Comparison of ENCODE assay signal across 8 cellular contexts in genomic region chr4:39353478-39354177, GRCh38. TPM values are rescaled to one million over a fixed set of nuclear protein-coding genes. Genes with fewer than 3 reads are reported as not detected.
DNase-seq lines count a peak whose midpoint lies in the region; ATAC-seq and TF ChIP-seq lines count a peak whose summit lies in the region.

No MANE protein-coding gene starts in this region.

- in situ Hi-C loops in mammary epithelial cell (cut with MboI; ENCODE audit: low sequenced_read_pairs in 2 of 2) = no loop called here

- no peaks in the 10 kb centered on the region for H4K20me1 ChIP-seq in mammary epithelial cell (ENCODE audit: insufficient read depth, low read length)

- H3K4me2 ChIP-seq in mammary epithelial cell (ENCODE audit: insufficient read depth, low read depth, low read length) = peak overlapping the region; percentile 77

- H3K9me3 ChIP-seq in mammary epithelial cell (replicated peaks; ENCODE audit: insufficient read depth, low read length) = no peaks in the 10 kb centered on the region
- H3K9me3 ChIP-seq in left lung = no peaks in the 10 kb centered on the region
- H3K9me3 ChIP-seq in thoracic aorta = no peaks in the 10 kb centered on the region

- peaks cover 93% of the 10 kb centered on the region for H3K79me2 ChIP-seq in mammary epithelial cell (ENCODE audit: insufficient read depth, low read length)

- H3K4me1 ChIP-seq in mammary epithelial cell (ENCODE audit: insufficient read depth, low read length) = peaks cover 18% of the 10 kb centered on the region
- H3K4me1 ChIP-seq in left lung = peaks cover 5 to 30% of the 10 kb centered on the region in 2 donors
- H3K4me1 ChIP-seq in thoracic aorta (ENCODE audit: control insufficient read depth in 1 of 2, low read depth in 2 of 2) = peaks cover 13 to 26% of the 10 kb centered on the region in 2 donors

- intact Hi-C loops in mammary epithelial cell (cut with micrococcal nuclease) = loop anchor here (5.0 kb wide), 1 partner anchor 36 kb away; no protein-coding TSS in a partner anchor
- intact Hi-C loops in left lung (cut with DNase I) = no loop called here

- dilution Hi-C loops in mammary epithelial cell (cut with HindIII; ENCODE audit: low sequenced_read_pairs) = no loop called here

- CTCF ChIA-PET in mammary epithelial cell (lab: Charles Lee; ENCODE audit: low non-redundant PET) = no interaction called here

- DNase-seq in activated T-cell treated with anti-CD3 and anti-CD28 coated beads for 4 hours = peak; percentile 16
- no peak for DNase-seq in activated T-cell treated with anti-CD3 and anti-CD28 coated beads, Interleukin-2, amount 50 U/mL, for 48 hours
- peak; percentile 46 for DNase-seq in NCI-H69 (lab: John Stamatoyannopoulos, UW)
- DNase-seq in mammary epithelial cell = peak; percentile 48
- no peak for DNase-seq in left lung
- no peak for DNase-seq in thoracic aorta (ENCODE audit: low spot score)
- DNase-seq in NCI-H1092 (lab: John Stamatoyannopoulos, UW) = no peak

- no peak for TF ChIP-seq CTCF in mammary epithelial cell (conservative IDR thresholded peaks at IDR 0.05 in 1 of 2, IDR thresholded peaks at IDR 0.05 in 1 of 2; ENCODE audit: extremely low read depth in 1 of 2, insufficient read depth in 1 of 2, low read depth in 1 of 2, low read length in 2 of 2)
- no peak for TF ChIP-seq CTCF in left lung (IDR thresholded peaks at IDR 0.05)
- TF ChIP-seq CTCF in thoracic aorta (IDR thresholded peaks at IDR 0.05) = no peak

- H3K36me3 ChIP-seq in mammary epithelial cell (ENCODE audit: insufficient read depth, low read length) (peaks cover 3% of the 10 kb centered on the region), left lung (peaks cover 0 to 15% of the 10 kb centered on the region in 2 donors), thoracic aorta (peaks cover 3% of the 10 kb centered on the region)

- H3K9ac ChIP-seq in mammary epithelial cell (ENCODE audit: insufficient read depth, low read length) = peak overlapping the region; percentile 82

- 37% methylated on average over 5 of the region's 5 CpGs for WGBS in mammary epithelial cell (ENCODE audit: low coverage, missing lambda C conversion rate)

- H3K4me3 ChIP-seq in mammary epithelial cell (replicated peaks in 1 of 3; ENCODE audit: insufficient read depth in 1 of 3, low read depth in 2 of 3, low read length in 3 of 3) (peak overlapping the region; percentile 29 to 52 (median 34)), left lung (peak overlapping the region; percentile 2 to 23), thoracic aorta (peak overlapping the region; percentile 52)

- H3K27me3 ChIP-seq in mammary epithelial cell (ENCODE audit: insufficient read depth, low read length) = no peaks in the 10 kb centered on the region
- H3K27me3 ChIP-seq in left lung = no peaks in the 10 kb centered on the region
- no peaks in the 10 kb centered on the region for H3K27me3 ChIP-seq in thoracic aorta (replicated peaks; ENCODE audit: insufficient read depth)

- BruUV-seq in mammary epithelial cell (replicated peaks; lab: Mats Ljungman, UMichigan) = TSS peak; percentile 83

- H3K27ac ChIP-seq in mammary epithelial cell (ENCODE audit: insufficient read depth, low read depth, low read length) (peak overlapping the region; percentile 93), left lung (peak overlapping the region; percentile 87), thoracic aorta (peak overlapping the region; percentile 22 to 23)

- ATAC-seq in HG02798 (IDR thresholded peaks at IDR 0.05; ENCODE audit: poor library complexity, unreplicated experiment) (peak; percentile 73), left lung (peak; percentile 89), thoracic aorta (ENCODE audit: insufficient number of reproducible peaks, low FRiP score, low read depth) (no peak)

- peak overlapping the region; percentile 61 for H2AFZ ChIP-seq in mammary epithelial cell (ENCODE audit: low read depth, low read length)

RNA-seq across cellular contexts. Expression of gene RFC1, which starts 12.5 kb away (rescaled TPM):
- total RNA-seq in mammary epithelial cell (10 to 100 TPM; 36.2 to 70.9 TPM), left lung (10 to 100 TPM; 40.8 to 50.4 TPM), thoracic aorta (10 to 100 TPM; 36.2 to 38.6 TPM)
- polyA plus RNA-seq in mammary epithelial cell = 30.5 TPM
- polyA minus RNA-seq in mammary epithelial cell = 82.4 TPM

RNA-seq across cellular contexts. Expression of gene KLB, which starts 53.1 kb away (rescaled TPM):
- total RNA-seq in mammary epithelial cell = under 1 TPM in 1 of 2 donors, not detected in 1; 0.17 TPM
- not detected for polyA plus RNA-seq in mammary epithelial cell
- not detected for polyA minus RNA-seq in mammary epithelial cell
- 1 to 10 TPM in 1 of 2 donors, under 1 TPM in 1; 0.34 to 2.2 TPM for total RNA-seq in left lung
- not detected for total RNA-seq in thoracic aorta

Comparison
In these comparisons a context has a peak if more than half of its experiments do, and no peak if none do; other contexts are left out.
1. DNase-seq: peak in activated T-cell treated with anti-CD3 and anti-CD28 coated beads for 4 hours (single experiment), NCI-H69 (single experiment) and mammary epithelial cell (single experiment); none in activated T-cell treated with anti-CD3 and anti-CD28 coated beads, Interleukin-2, amount 50 U/mL, for 48 hours (0 of 2), left lung (0 of 2), thoracic aorta (single experiment) and NCI-H1092 (single experiment).
2. H3K27ac ChIP-seq: peak in every context shown above with its lines; median percentile 93 in mammary epithelial cell; 87 in left lung; 22 in thoracic aorta.
3. Peak in every context shown above with its lines, with median percentiles within 50 percentile points of each other: H3K4me3 ChIP-seq.